ENCODE assay signal across 8 cellular contexts in the genomic region with DNA sequence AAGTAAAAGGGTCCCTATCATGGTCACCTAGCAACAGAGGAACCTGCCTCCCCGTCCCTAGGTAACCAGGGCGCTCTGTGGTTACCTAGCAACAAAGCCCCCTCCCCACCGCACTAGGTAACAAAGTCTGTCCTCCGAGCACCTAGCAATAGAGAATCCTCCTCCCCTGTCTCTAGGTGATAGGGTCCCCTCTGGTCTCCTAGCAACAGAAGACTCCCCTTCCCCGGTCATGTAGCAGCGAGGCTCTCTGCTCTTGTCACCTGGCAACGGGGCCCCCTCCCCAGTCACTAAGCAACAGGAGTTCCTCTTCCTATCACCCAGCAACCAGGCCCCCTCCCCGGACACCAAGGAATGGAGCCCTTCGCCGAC. TPM values are rescaled to one million over a fixed set of nuclear protein-coding genes. Genes with fewer than 3 reads are reported as not detected.
DNase-seq lines count a peak whose midpoint lies in the region; ATAC-seq and TF ChIP-seq lines count a peak whose summit lies in the region.

No MANE protein-coding gene starts in this region.

- POLR2A ChIA-PET in activated CD4-positive, alpha-beta T cell treated with anti-CD3 and anti-CD28 coated beads for 36 hours (lab: Charles Lee), result interaction anchor here (0.6 to 1.0 kb wide), 3 partner anchors 46 to 294 kb away, joined by 3 to 5 read pairs (median 3); no protein-coding TSS in a partner anchor

- H3K36me3 ChIP-seq in NT2/D1 (ENCODE audit: insufficient read depth, insufficient read length, low read length), result no peaks in the 10 kb centered on the region
- no peaks in the 10 kb centered on the region for H3K36me3 ChIP-seq in effector memory CD4-positive, alpha-beta T cell (ENCODE audit: control insufficient read depth, insufficient read depth, low read length)

- peaks cover 20% of the 10 kb centered on the region for H3K4me1 ChIP-seq in NT2/D1 (ENCODE audit: insufficient read depth, insufficient read length)
- H3K4me1 ChIP-seq in effector memory CD4-positive, alpha-beta T cell (ENCODE audit: control insufficient read depth, insufficient read depth, low read length, poor library complexity, severe bottlenecking), result peaks cover 12% of the 10 kb centered on the region

- TF ChIP-seq CTCF in neural crest cell (conservative IDR thresholded peaks at IDR 0.05), result no peak

- no peaks in the 10 kb centered on the region for H3K27me3 ChIP-seq in NT2/D1 (ENCODE audit: insufficient read depth, insufficient read length)
- no peaks in the 10 kb centered on the region for H3K27me3 ChIP-seq in effector memory CD4-positive, alpha-beta T cell (replicated peaks; ENCODE audit: control insufficient read depth, insufficient read depth, low read length, poor library complexity, severe bottlenecking)

- H3K27ac ChIP-seq in effector memory CD4-positive, alpha-beta T cell (ENCODE audit: insufficient read depth, low read length, poor library complexity, severe bottlenecking), result peak overlapping the region; percentile 81

- H3K9me3 Mint-ChIP-seq in activated CD4-positive, alpha-beta T cell treated with anti-CD3 and anti-CD28 coated beads for 36 hours (ENCODE audit: low read depth), result no peaks in the 10 kb centered on the region
- no peaks in the 10 kb centered on the region for H3K9me3 Mint-ChIP-seq in neural crest cell

- H3K9me3 ChIP-seq in NT2/D1 (ENCODE audit: insufficient read depth, low read length), result no peaks in the 10 kb centered on the region
- H3K9me3 ChIP-seq in effector memory CD4-positive, alpha-beta T cell (ENCODE audit: control insufficient read depth, low read length), result no peaks in the 10 kb centered on the region

- peaks cover 5% of the 10 kb centered on the region for H3K27me3 Mint-ChIP-seq in activated CD4-positive, alpha-beta T cell treated with anti-CD3 and anti-CD28 coated beads for 36 hours
- H3K27me3 Mint-ChIP-seq in neural crest cell (ENCODE audit: low read depth), result peaks cover 8% of the 10 kb centered on the region

- ATAC-seq in activated CD4-positive, alpha-beta T cell treated with anti-CD3 and anti-CD28 coated beads for 36 hours, result no peak
- ATAC-seq in HG03521 (IDR thresholded peaks at IDR 0.05; ENCODE audit: unreplicated experiment), result no peak

- peak overlapping the region; percentile 52 for H3K4me3 ChIP-seq in NT2/D1 (ENCODE audit: insufficient read length, low read depth)
- H3K4me3 ChIP-seq in effector memory CD4-positive, alpha-beta T cell (ENCODE audit: insufficient read depth, low read depth, low read length, poor library complexity, severe bottlenecking), result peak overlapping the region; percentile 52

- DNase-seq in activated CD4-positive, alpha-beta T cell treated with anti-CD3 and anti-CD28 coated beads for 36 hours, result no peak
- DNase-seq in activated CD4-positive, alpha-beta T cell treated with anti-CD3 and anti-CD28 coated beads for 4 hours, result no peak
- DNase-seq in NT2/D1 (ENCODE audit: low read depth, low spot score) (peak; percentile 18), neural crest cell (ENCODE audit: low read depth, low spot score) (no peak), LoVo (ENCODE audit: low spot score) (no peak), UCSD-AML1 (lab: John Stamatoyannopoulos, UW; ENCODE audit: unreplicated experiment) (no peak)
- DNase-seq in effector memory CD4-positive, alpha-beta T cell, result no peak

- CTCF ChIA-PET in activated CD4-positive, alpha-beta T cell treated with anti-CD3 and anti-CD28 coated beads for 36 hours (lab: Charles Lee), result interaction anchor here (0.6 to 1.9 kb wide), 8 partner anchors 26 to 221 kb away, joined by 3 to 10 read pairs (median 4); no protein-coding TSS in a partner anchor

- H3K4me1 Mint-ChIP-seq in activated CD4-positive, alpha-beta T cell treated with anti-CD3 and anti-CD28 coated beads for 36 hours, result peaks cover 14% of the 10 kb centered on the region
- H3K4me1 Mint-ChIP-seq in neural crest cell, result peaks cover 47% of the 10 kb centered on the region

- peak overlapping the region; percentile 80 for H3K27ac Mint-ChIP-seq in activated CD4-positive, alpha-beta T cell treated with anti-CD3 and anti-CD28 coated beads for 36 hours
- H3K27ac Mint-ChIP-seq in neural crest cell (ENCODE audit: unreplicated experiment), result peak overlapping the region; percentile 95

- peaks cover 4% of the 10 kb centered on the region for H3K36me3 Mint-ChIP-seq in activated CD4-positive, alpha-beta T cell treated with anti-CD3 and anti-CD28 coated beads for 36 hours (ENCODE audit: low read depth)
- no peaks in the 10 kb centered on the region for H3K36me3 Mint-ChIP-seq in neural crest cell (ENCODE audit: low read depth)

- peak overlapping the region; percentile 84 for H3K4me3 Mint-ChIP-seq in activated CD4-positive, alpha-beta T cell treated with anti-CD3 and anti-CD28 coated beads for 36 hours
- peak overlapping the region; percentile 95 for H3K4me3 Mint-ChIP-seq in neural crest cell

- peak overlapping the region; percentile 26 for H3K9ac ChIP-seq in NT2/D1 (ENCODE audit: insufficient read length, low read depth)

- intact Hi-C loops in activated CD4-positive, alpha-beta T cell treated with anti-CD3 and anti-CD28 coated beads for 36 hours (cut with DNase I, micrococcal nuclease), result loop anchor here (1.0 to 10.0 kb wide), 18 partner anchors 34 to 1084 kb away; partner anchors contain the start of genes EMC10 (in 2 of the 2), GARIN5A (in 2 of the 2), NR1H2 (in 2 of the 2) and POLD1 (in 2 of the 2)

RNA-seq across cellular contexts. Expression of gene JOSD2, which starts 0.3 kb away (rescaled TPM):
- total RNA-seq in activated CD4-positive, alpha-beta T cell treated with anti-CD3 and anti-CD28 coated beads for 36 hours, result 10 to 100 TPM; 17.4 to 28.1 TPM
- 10.9 and 13.5 TPM in 2 replicates for total RNA-seq in neural crest cell

RNA-seq across cellular contexts. Expression of gene ASPDH, which starts 3.0 kb away (rescaled TPM):
- total RNA-seq in activated CD4-positive, alpha-beta T cell treated with anti-CD3 and anti-CD28 coated beads for 36 hours, result not detected
- 1.2 TPM in 1 of 2 replicates, not detected in the other for total RNA-seq in neural crest cell

RNA-seq across cellular contexts. Expression of gene GARIN5A, which starts 34.0 kb away (rescaled TPM):
- under 1 TPM; 0.48 to 0.58 TPM for total RNA-seq in activated CD4-positive, alpha-beta T cell treated with anti-CD3 and anti-CD28 coated beads for 36 hours
- total RNA-seq in neural crest cell, result 1.1 and 1.3 TPM in 2 replicates

RNA-seq across cellular contexts. Expression of gene EMC10, which starts 34.4 kb away (rescaled TPM):
- total RNA-seq in activated CD4-positive, alpha-beta T cell treated with anti-CD3 and anti-CD28 coated beads for 36 hours, result 10 to 100 TPM; 33.4 to 34.7 TPM
- 125 and 129 TPM in 2 replicates for total RNA-seq in neural crest cell

RNA-seq across cellular contexts. Expression of gene LRRC4B, which starts 57.6 kb away (rescaled TPM):
- total RNA-seq in activated CD4-positive, alpha-beta T cell treated with anti-CD3 and anti-CD28 coated beads for 36 hours, result not detected
- total RNA-seq in neural crest cell, result 42.5 and 50.2 TPM in 2 replicates
